16 cellular contexts compared by ENCODE assay signal in the genomic region with DNA sequence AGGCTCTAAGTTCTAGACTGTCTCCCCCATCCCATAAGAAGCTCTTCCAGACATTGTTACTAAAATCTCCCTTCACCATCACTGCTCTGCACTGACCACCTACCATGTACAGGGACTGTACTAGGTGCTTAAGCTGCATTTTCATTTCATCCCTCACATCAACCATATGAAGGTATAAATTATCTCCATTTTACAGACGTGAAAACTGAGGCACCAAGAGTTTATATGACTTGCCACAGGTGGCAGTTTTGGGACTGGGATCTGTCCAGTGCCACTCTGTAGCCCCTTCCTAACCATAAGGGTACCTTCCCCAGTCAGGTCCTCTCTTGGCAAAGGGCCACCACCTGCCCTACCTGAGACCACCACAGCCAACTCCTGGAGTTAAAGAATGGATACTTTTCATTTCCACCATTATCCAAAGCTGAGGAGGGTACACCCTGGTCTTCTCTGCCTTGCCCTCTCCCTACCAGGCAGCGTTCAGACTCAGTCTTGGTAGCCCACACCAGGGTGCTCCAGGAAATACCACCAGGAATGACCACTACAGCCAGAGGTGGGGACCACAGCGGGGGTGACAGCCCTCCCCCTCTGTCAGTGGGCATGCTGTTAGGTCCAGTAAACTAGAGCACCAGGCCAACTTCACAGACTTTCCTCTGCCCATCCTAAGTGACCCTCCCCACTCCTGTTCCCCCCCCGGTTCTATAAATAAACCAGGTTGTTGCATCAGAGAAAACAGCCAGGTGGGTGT. TPM values are rescaled to one million over a fixed set of nuclear protein-coding genes. Genes with fewer than 3 reads are reported as not detected.
DNase-seq lines count a peak whose midpoint lies in the region; ATAC-seq, FAIRE-seq and TF ChIP-seq lines count a peak whose summit lies in the region.
"Had no signal": no experiment of that assay in that cellular context is flagged by ENCODE, and none has a peak within 500 bp of the region (broad histone marks: within the 10 kb centered on the region; RNA-seq: fewer than 3 reads in every experiment).

No MANE protein-coding gene starts in this region.

- intact Hi-C loops in K562 (cut with micrococcal nuclease), result no loop called here

- H3K4me2 ChIP-seq in K562 (ENCODE audit: insufficient read depth, low read length), result peak overlapping the region; percentile 80; the same call in 1 of the 2 replicates

- POLR2A ChIA-PET in K562 (lab: Yijun Ruan, JAX), result interaction anchor here (0.6 to 1.2 kb wide), 5 partner anchors 16 to 125 kb away, joined by 3 read pairs; no protein-coding TSS in a partner anchor

- in situ Hi-C loops in K562 (cut with MboI), result no loop called here

- H3K4me1 ChIP-seq in K562 (replicated peaks in 1 of 2; ENCODE audit: control insufficient read depth in 2 of 2, insufficient read depth in 2 of 2, low read length in 2 of 2), result peaks cover 14 to 31% of the 10 kb centered on the region in 2 experiments
- H3K4me1 ChIP-seq in iPS-20b (ENCODE audit: insufficient read depth, low read length), result peaks cover 17% of the 10 kb centered on the region
- H3K4me1 ChIP-seq in thoracic aorta (ENCODE audit: control insufficient read depth in 1 of 2, low read depth in 2 of 2), result peaks cover 19 to 52% of the 10 kb centered on the region in 2 donors

- H4K20me1 ChIP-seq in K562 (replicated peaks; ENCODE audit: control insufficient read depth, insufficient read depth, low read length), result peaks cover 16% of the 10 kb centered on the region; the same call in 1 of the 2 replicates

- no TSS peak for BruUV-seq in K562 (replicated peaks; lab: Mats Ljungman, UMichigan)

- WGBS in K562 (ENCODE audit: insufficient coverage, low coverage, missing lambda C conversion rate), result 54% methylated on average over 3 of the region's 4 CpGs

- H3K4me3 ChIP-seq in K562, result no peak overlapping the region
- H3K4me3 ChIP-seq in iPS-20b (ENCODE audit: low read length), result peak overlapping the region; percentile 88; the same call in 1 of the 2 replicates
- H3K4me3 ChIP-seq in thoracic aorta, result peak overlapping the region; percentile 95

- TF ChIP-seq EP300 in K562 (IDR thresholded peaks at IDR 0.05; ENCODE audit: low read length), result no peak

- ATAC-seq in activated CD4-positive, CD25-positive, alpha-beta regulatory T cell treated with anti-CD3 and anti-CD28 coated beads, Interleukin-2, amount 50 U/mL, for 24 hours, result no peak
- ATAC-seq in K562 (no peak), thoracic aorta (ENCODE audit: insufficient number of reproducible peaks, low FRiP score, low read depth) (no peak)
- ATAC-seq: gastrocnemius medialis had no signal

- TF ChIP-seq CTCF in K562 (IDR thresholded peaks at IDR 0.05 in 2 of 3, conservative IDR thresholded peaks at IDR 0.05 in 1 of 3; ENCODE audit: insufficient read depth in 2 of 3, low read depth in 1 of 3, low read length in 3 of 3), result no peak
- TF ChIP-seq CTCF in thoracic aorta (IDR thresholded peaks at IDR 0.05), result no peak

- H2AFZ ChIP-seq in K562 (ENCODE audit: low read depth, low read length), result no peak overlapping the region

- H3K27ac ChIP-seq in K562 (ENCODE audit: extremely low read depth, low read depth, low read length) (no peak overlapping the region), iPS-20b (ENCODE audit: low read length) (no peak overlapping the region), thoracic aorta (peak overlapping the region in 1 of 2 donors; percentile 96)
- H3K27ac ChIP-seq: brain microvascular endothelial cell, SK-N-MC had no signal

- H3K79me2 ChIP-seq in K562 (ENCODE audit: control insufficient read depth, insufficient read depth, low read length), result peaks cover 26% of the 10 kb centered on the region

- TF ChIP-seq RAD21 in K562 (CRISPR knock-in tag; conservative IDR thresholded peaks at IDR 0.05 in 1 of 2, IDR thresholded peaks at IDR 0.05 in 1 of 2), result no peak

- H3K36me3 ChIP-seq in K562 (ENCODE audit: control insufficient read depth, insufficient read depth, low read length) (no peaks in the 10 kb centered on the region), iPS-20b (ENCODE audit: insufficient read depth, low read depth, low read length) (no peaks in the 10 kb centered on the region), thoracic aorta (no peaks in the 10 kb centered on the region)
- H3K36me3 ChIP-seq: brain microvascular endothelial cell, gastrocnemius medialis had no signal

- no peaks in the 10 kb centered on the region for H3K9me1 ChIP-seq in K562 (ENCODE audit: control insufficient read depth, insufficient read depth, low read length)

- no peak for FAIRE-seq in K562 (lab: Jason Lieb, UNC)

- peak; percentile 13 for DNase-seq in activated CD4-positive, CD25-positive, alpha-beta regulatory T cell treated with anti-CD3 and anti-CD28 coated beads, Interleukin-2, amount 50 U/mL, for 72 hours
- DNase-seq in K562 (ENCODE audit: extremely low read depth in 1 of 4, low spot score in 3 of 4), result no peak
- no peak for DNase-seq in thoracic aorta (ENCODE audit: low spot score)
- no peak for DNase-seq in SKM-1 treated with dmso at 0.1 percent for 144 hours (lab: John Stamatoyannopoulos, UW; ENCODE audit: unreplicated experiment)
- DNase-seq in stimulated activated CD4-positive, alpha-beta T cell treated with anti-CD3 and anti-CD28 coated beads, Interleukin-4, amount 100 ng/mL, for 4 hours, result no peak
- DNase-seq in activated effector memory CD4-positive, alpha-beta T cell treated with anti-CD3 and anti-CD28 coated beads, Interleukin-2, amount 50 U/mL, for 16 hours, result no peak
- DNase-seq: 8988T; activated naive CD4-positive, alpha-beta T cell; brain microvascular endothelial cell; gastrocnemius medialis; Karpas-422; midbrain; NCI-H1417 treated with DMSO at 0.1 percent for 48 hours had no signal

- no peak for TF ChIP-seq POLR2A in K562 (conservative IDR thresholded peaks at IDR 0.05)

- CTCF ChIA-PET in K562 (lab: Yijun Ruan, JAX; ENCODE audit: low intra/inter-chr PET ratio), result no interaction called here

- H3K9ac ChIP-seq in K562 (ENCODE audit: insufficient read depth in 1 of 2, low read depth in 2 of 2, low read length in 2 of 2) (peak overlapping the region in 1 of 2 experiments; percentile 56; a peak in 1 of 4 replicates), iPS-20b (ENCODE audit: low read depth, low read length) (no peak overlapping the region; the same call in 1 of the 2 replicates)

- H3K9me3 ChIP-seq in K562 (replicated peaks; ENCODE audit: control insufficient read depth, insufficient read depth, low read depth, low read length), result no peaks in the 10 kb centered on the region
- H3K9me3 ChIP-seq in iPS-20b (ENCODE audit: insufficient read depth, low read depth, low read length), result no peaks in the 10 kb centered on the region; the same call in 1 of the 2 replicates
- no peaks in the 10 kb centered on the region for H3K9me3 ChIP-seq in thoracic aorta
- H3K9me3 ChIP-seq: gastrocnemius medialis had no signal

- H3K27me3 ChIP-seq in K562 (ENCODE audit: control insufficient read depth in 2 of 2, insufficient read depth in 2 of 2, low read length in 2 of 2) (no peaks in the 10 kb centered on the region), iPS-20b (ENCODE audit: insufficient read depth, low read length) (peaks cover 44% of the 10 kb centered on the region), thoracic aorta (replicated peaks; ENCODE audit: insufficient read depth) (no peaks in the 10 kb centered on the region)
- H3K27me3 ChIP-seq: brain microvascular endothelial cell, gastrocnemius medialis had no signal

TF ChIP-seq in K562, 482 proteins besides CTCF, POLR2A, EP300 and RAD21 (continues in another document):
- TF ChIP-seq MEF2A (IDR thresholded peaks at IDR 0.05; ENCODE audit: control insufficient read depth, low read depth, low read length) (peak; percentile 58; the same call in 1 of the 2 replicates), HDAC2 (IDR thresholded peaks at IDR 0.05) (0 out of 2 replicates have a peak, but pooled peaks have one; percentile 32), ATF1 (CRISPR knock-in tag; IDR thresholded peaks at IDR 0.05) (no peak), ATF1 (tag; IDR thresholded peaks at IDR 0.05) (no peak)

RNA-seq across cellular contexts. Expression of gene RAB11FIP5, which starts 2.8 kb away (rescaled TPM):
- total RNA-seq in K562 (2011; cell fraction: chromatin; rRNA removed; ENCODE audit: low replicate concordance), result 19.7 and 27.7 TPM in 2 replicates
- total RNA-seq in K562 (2011; cell fraction: nucleolus; rRNA removed), result 8.7 and 10.0 TPM in 2 replicates
- 11.7 and 15.4 TPM in 2 replicates for total RNA-seq in K562 (2011; cell fraction: nucleoplasm; rRNA removed)
- 5.7 and 7.0 TPM in 2 replicates for total RNA-seq in K562 (2014; rRNA removed)
- total RNA-seq in K562 (2014; rRNA removed; fragmentation: Illumina TruSeq; extraction: Trizol), result 6.7 and 6.8 TPM in 2 replicates
- 3.4 and 3.7 TPM in 2 replicates for total RNA-seq in K562 (2015; rRNA removed; fragmentation: Illumina TruSeq; extraction: Trizol)
- total RNA-seq in K562 (2021), result 8.6 and 9.1 TPM in 2 replicates
- 11.3 and 14.4 TPM in 2 replicates for polyA plus RNA-seq in K562 (2011; rRNA removed)
- polyA plus RNA-seq in K562 (2011; cell fraction: cytosol; rRNA removed), result 6.8 and 8.8 TPM in 2 replicates
- 12.0 and 16.7 TPM in 2 replicates for polyA plus RNA-seq in K562 (2011; cell fraction: nucleus; rRNA removed)
- 5.9 and 6.3 TPM in 2 replicates for polyA plus RNA-seq in K562 (2012)
- 8.0 and 8.3 TPM in 2 replicates for polyA plus RNA-seq in K562 (2014; fragmentation: Illumina TruSeq; extraction: Trizol)
- 1 to 10 TPM; 1.7 TPM for polyA plus RNA-seq in K562 (2014; fragmentation: Nextera tagmentation; extraction: Ambion mirVana)
- 5.7 and 6.4 TPM in 2 replicates for polyA plus RNA-seq in K562 (2014; rRNA removed)
- 10.6 and 16.9 TPM in 2 replicates for polyA minus RNA-seq in K562 (2011; rRNA and poly(A)+ RNA removed)
- 5.8 and 8.8 TPM in 2 replicates for polyA minus RNA-seq in K562 (2011; cell fraction: cytosol; rRNA and poly(A)+ RNA removed)
- polyA minus RNA-seq in K562 (2011; cell fraction: nucleus; rRNA and poly(A)+ RNA removed), result 4.4 and 5.0 TPM in 2 replicates
- total RNA-seq in thoracic aorta, result 10 to 100 TPM; 62.4 to 78.8 TPM

RNA-seq across cellular contexts. Expression of gene SFXN5, which starts 38.5 kb away (rescaled TPM):
- total RNA-seq in K562 (2011; cell fraction: chromatin; rRNA removed; ENCODE audit: low replicate concordance), result 75.2 and 92.0 TPM in 2 replicates
- total RNA-seq in K562 (2011; cell fraction: nucleolus; rRNA removed), result 41.8 and 49.7 TPM in 2 replicates
- 41.6 and 73.8 TPM in 2 replicates for total RNA-seq in K562 (2011; cell fraction: nucleoplasm; rRNA removed)
- 13.8 and 19.9 TPM in 2 replicates for total RNA-seq in K562 (2014; rRNA removed)
- 12.4 and 14.1 TPM in 2 replicates for total RNA-seq in K562 (2014; rRNA removed; fragmentation: Illumina TruSeq; extraction: Trizol)
- total RNA-seq in K562 (2015; rRNA removed; fragmentation: Illumina TruSeq; extraction: Trizol), result 18.0 and 19.4 TPM in 2 replicates
- total RNA-seq in K562 (2021), result 21.3 and 21.6 TPM in 2 replicates
- polyA plus RNA-seq in K562 (2011; rRNA removed), result 18.2 and 22.6 TPM in 2 replicates
- 19.2 and 31.7 TPM in 2 replicates for polyA plus RNA-seq in K562 (2011; cell fraction: cytosol; rRNA removed)
- polyA plus RNA-seq in K562 (2011; cell fraction: nucleus; rRNA removed), result 45.6 and 116 TPM in 2 replicates
- polyA plus RNA-seq in K562 (2012), result 14.9 and 19.8 TPM in 2 replicates
- 16.0 and 17.4 TPM in 2 replicates for polyA plus RNA-seq in K562 (2014; fragmentation: Illumina TruSeq; extraction: Trizol)
- polyA plus RNA-seq in K562 (2014; fragmentation: Nextera tagmentation; extraction: Ambion mirVana), result 10 to 100 TPM in 1 of 2 experiments, 1 to 10 TPM in 1; 8.3 to 13.4 TPM
- 21.2 and 22.3 TPM in 2 replicates for polyA plus RNA-seq in K562 (2014; rRNA removed)
- polyA minus RNA-seq in K562 (2011; rRNA and poly(A)+ RNA removed), result 12.5 and 28.7 TPM in 2 replicates
- polyA minus RNA-seq in K562 (2011; cell fraction: cytosol; rRNA and poly(A)+ RNA removed), result 8.7 TPM in 2 replicates
- polyA minus RNA-seq in K562 (2011; cell fraction: nucleus; rRNA and poly(A)+ RNA removed), result 19.1 and 26.1 TPM in 2 replicates
- total RNA-seq in thoracic aorta, result 10 to 100 TPM; 16.6 to 18.1 TPM
